In the genomic region with DNA sequence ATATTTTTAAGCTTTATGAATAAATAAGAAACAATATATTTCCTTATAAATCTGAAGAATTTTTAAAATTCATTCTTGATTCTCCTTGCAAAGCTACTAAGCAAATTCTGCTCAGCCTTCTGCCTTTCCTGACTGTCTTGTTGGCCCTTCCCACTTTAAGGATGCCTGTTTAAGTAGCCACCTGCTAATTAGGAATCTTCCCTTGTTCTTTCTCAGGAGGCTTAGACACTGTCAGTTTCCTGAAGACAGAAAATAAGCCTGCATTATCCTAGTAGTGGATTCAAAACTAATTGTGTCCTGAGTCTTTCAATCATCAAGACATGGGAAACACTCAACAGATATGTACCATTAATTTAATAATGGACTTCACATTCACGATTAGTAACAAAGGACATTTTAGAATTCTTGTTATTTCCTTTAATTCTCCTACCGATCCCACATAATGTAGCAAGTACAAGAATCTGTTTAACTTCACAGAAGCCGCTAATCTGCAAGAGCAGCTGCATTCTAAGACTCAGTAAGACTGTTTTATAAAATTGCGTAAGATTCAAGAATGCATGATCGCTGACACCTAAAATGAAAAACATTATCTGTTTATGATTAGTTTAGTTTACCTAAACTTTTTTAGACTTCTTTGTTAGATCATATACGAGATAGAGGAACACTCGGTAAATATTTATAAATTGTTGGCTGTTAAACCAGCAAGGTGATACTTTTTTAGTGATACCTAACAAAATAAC, we compare ENCODE assay signal across 14 cellular contexts.
A peak's percentile ranks its signal among the peaks of the same experiment; 100 is the strongest.
DNase-seq lines count a peak whose midpoint lies in the region; ATAC-seq and TF ChIP-seq lines count a peak whose summit lies in the region.
"Had no signal": no experiment of that assay in that cellular context is flagged by ENCODE, and none has a peak within 500 bp of the region (broad histone marks: within the 10 kb centered on the region; RNA-seq: fewer than 3 reads in every experiment).

No MANE protein-coding gene starts in this region.

- no peaks in the 10 kb centered on the region for H3K27me3 Mint-ChIP-seq in neural progenitor cell (ENCODE audit: insufficient read depth, low read depth)
- H3K27me3 Mint-ChIP-seq in stimulated activated naive B cell treated with anti-CD40 and anti-IgM and Interleukin-4, amounts not matched to agents 10 μg/mL and 1 μg/mL and 100 μg/mL, for 72 hours, result no peaks in the 10 kb centered on the region
- H3K27me3 Mint-ChIP-seq: CD4-positive, alpha-beta memory T cell had no signal

- no peak for ATAC-seq in stimulated activated naive B cell treated with anti-CD40 and anti-IgM and Interleukin-4, amounts not matched to agents 10 μg/mL and 1 μg/mL and 100 μg/mL, for 72 hours (replicated peaks)
- ATAC-seq: GM23338 had no signal

- H3K79me2 ChIP-seq in neural progenitor cell (ENCODE audit: low read depth), result no peaks in the 10 kb centered on the region

- no peak overlapping the region for H2AFZ ChIP-seq in neural progenitor cell (replicated peaks)
- H2AFZ ChIP-seq: GM23338 had no signal

- no peak overlapping the region for H3K9ac ChIP-seq in neural progenitor cell
- H3K9ac ChIP-seq: BLaER1 had no signal

- H3K4me3 Mint-ChIP-seq in neural progenitor cell, result no peak overlapping the region
- no peak overlapping the region for H3K4me3 Mint-ChIP-seq in stimulated activated naive B cell treated with anti-CD40 and anti-IgM and Interleukin-4, amounts not matched to agents 10 μg/mL and 1 μg/mL and 100 μg/mL, for 72 hours
- H3K4me3 Mint-ChIP-seq: CD14-positive monocyte; CD4-positive, alpha-beta memory T cell; GM23338 had no signal

- TF ChIP-seq POLR2A in testis (IDR thresholded peaks at IDR 0.05), result no peak

- H3K9me3 ChIP-seq in WERI-Rb-1 (ENCODE audit: severe bottlenecking) (no peaks in the 10 kb centered on the region), neural progenitor cell (ENCODE audit: low read depth) (no peaks in the 10 kb centered on the region), testis (no peaks in the 10 kb centered on the region)
- H3K9me3 ChIP-seq: BLaER1 had no signal

- DNase-seq in NCI-H82 (lab: John Stamatoyannopoulos, UW) (peak; percentile 60), NCI-H82 treated with DMSO at 0.1 percent for 48 hours (lab: John Stamatoyannopoulos, UW; ENCODE audit: unreplicated experiment) (no peak), WERI-Rb-1 (peak; percentile 6), neural progenitor cell (ENCODE audit: low spot score) (peak; percentile 68), testis (no peak), T-helper 1 cell (no peak)
- no peak for DNase-seq in stimulated activated naive B cell treated with anti-CD40 and anti-IgM and Interleukin-4, amounts not matched to agents 10 μg/mL and 1 μg/mL and 100 μg/mL, for 72 hours
- DNase-seq: 8988T; CD4-positive, alpha-beta memory T cell; DMS 273 treated with DMSO at 0.1 percent for 48 hours; HCEC 1CT had no signal

- H3K27ac Mint-ChIP-seq in neural progenitor cell, result no peak overlapping the region
- no peak overlapping the region for H3K27ac Mint-ChIP-seq in stimulated activated naive B cell treated with anti-CD40 and anti-IgM and Interleukin-4, amounts not matched to agents 10 μg/mL and 1 μg/mL and 100 μg/mL, for 72 hours
- H3K27ac Mint-ChIP-seq: CD14-positive monocyte, GM23338 had no signal

- no peaks in the 10 kb centered on the region for H3K36me3 Mint-ChIP-seq in neural progenitor cell
- no peaks in the 10 kb centered on the region for H3K36me3 Mint-ChIP-seq in stimulated activated naive B cell treated with anti-CD40 and anti-IgM and Interleukin-4, amounts not matched to agents 10 μg/mL and 1 μg/mL and 100 μg/mL, for 72 hours
- H3K36me3 Mint-ChIP-seq: CD14-positive monocyte; CD4-positive, alpha-beta memory T cell had no signal

- peaks cover 2% of the 10 kb centered on the region for H3K9me3 Mint-ChIP-seq in neural progenitor cell
- no peaks in the 10 kb centered on the region for H3K9me3 Mint-ChIP-seq in stimulated activated naive B cell treated with anti-CD40 and anti-IgM and Interleukin-4, amounts not matched to agents 10 μg/mL and 1 μg/mL and 100 μg/mL, for 72 hours
- H3K9me3 Mint-ChIP-seq: GM23338 had no signal

- TF ChIP-seq CTCF in WERI-Rb-1 (IDR thresholded peaks at IDR 0.05; ENCODE audit: low read depth, low read length) (no peak), neural progenitor cell (IDR thresholded peaks at IDR 0.05) (no peak), testis (IDR thresholded peaks at IDR 0.05) (no peak)

- H3K36me3 ChIP-seq in WERI-Rb-1 (no peaks in the 10 kb centered on the region), neural progenitor cell (no peaks in the 10 kb centered on the region), testis (ENCODE audit: low read depth, missing control alignments) (no peaks in the 10 kb centered on the region)
- H3K36me3 ChIP-seq: BLaER1 had no signal

- H3K4me3 ChIP-seq in WERI-Rb-1 (ENCODE audit: low read depth, low read length) (no peak overlapping the region), neural progenitor cell (no peak overlapping the region), testis (no peak overlapping the region)
- H3K4me3 ChIP-seq: BLaER1, GM23338 had no signal

- H3K27ac ChIP-seq in WERI-Rb-1 (no peak overlapping the region), neural progenitor cell (peak overlapping the region; percentile 8), testis (no peak overlapping the region)
- H3K27ac ChIP-seq: BLaER1 had no signal

- H3F3A ChIP-seq in neural progenitor cell (ENCODE audit: low read depth), result no peaks in the 10 kb centered on the region

- intact Hi-C loops in testis (cut with DNase I; ENCODE audit: low total_unique reads), result no loop called here

- no peak overlapping the region for H3K4me2 ChIP-seq in neural progenitor cell
- H3K4me2 ChIP-seq: BLaER1, GM23338 had no signal

- H3K4me1 ChIP-seq in neural progenitor cell (peaks cover 22% of the 10 kb centered on the region), testis (no peaks in the 10 kb centered on the region)
- H3K4me1 ChIP-seq: BLaER1 had no signal

- no peaks in the 10 kb centered on the region for H4K20me1 ChIP-seq in neural progenitor cell (ENCODE audit: low read depth)
- H4K20me1 ChIP-seq: BLaER1 had no signal

- no peaks in the 10 kb centered on the region for H3K27me3 ChIP-seq in WERI-Rb-1 (ENCODE audit: insufficient read depth, low read depth, severe bottlenecking)
- H3K27me3 ChIP-seq in neural progenitor cell, result no peaks in the 10 kb centered on the region
- no peaks in the 10 kb centered on the region for H3K27me3 ChIP-seq in testis
- H3K27me3 ChIP-seq: BLaER1 had no signal

- H3K4me1 Mint-ChIP-seq in neural progenitor cell, result peaks cover 12% of the 10 kb centered on the region
- no peaks in the 10 kb centered on the region for H3K4me1 Mint-ChIP-seq in stimulated activated naive B cell treated with anti-CD40 and anti-IgM and Interleukin-4, amounts not matched to agents 10 μg/mL and 1 μg/mL and 100 μg/mL, for 72 hours
- H3K4me1 Mint-ChIP-seq: CD14-positive monocyte had no signal

- WGBS in testis, 2 donors, result 74 to 83% methylated on average over 7 of the region's 7 CpGs

Comparison
In these comparisons a context has a peak if more than half of its experiments do, and no peak if none do; other contexts are left out.
1. DNase-seq: peak in NCI-H82 (single experiment), WERI-Rb-1 (single experiment) and neural progenitor cell (single experiment); none in NCI-H82 treated with DMSO at 0.1 percent for 48 hours (single experiment), testis (single experiment), T-helper 1 cell (0 of 5) and stimulated activated naive B cell treated with anti-CD40 and anti-IgM and Interleukin-4, amounts not matched to agents 10 μg/mL and 1 μg/mL and 100 μg/mL, for 72 hours (single experiment).